ENCODE assay signal across 8 cellular contexts in the genomic region with DNA sequence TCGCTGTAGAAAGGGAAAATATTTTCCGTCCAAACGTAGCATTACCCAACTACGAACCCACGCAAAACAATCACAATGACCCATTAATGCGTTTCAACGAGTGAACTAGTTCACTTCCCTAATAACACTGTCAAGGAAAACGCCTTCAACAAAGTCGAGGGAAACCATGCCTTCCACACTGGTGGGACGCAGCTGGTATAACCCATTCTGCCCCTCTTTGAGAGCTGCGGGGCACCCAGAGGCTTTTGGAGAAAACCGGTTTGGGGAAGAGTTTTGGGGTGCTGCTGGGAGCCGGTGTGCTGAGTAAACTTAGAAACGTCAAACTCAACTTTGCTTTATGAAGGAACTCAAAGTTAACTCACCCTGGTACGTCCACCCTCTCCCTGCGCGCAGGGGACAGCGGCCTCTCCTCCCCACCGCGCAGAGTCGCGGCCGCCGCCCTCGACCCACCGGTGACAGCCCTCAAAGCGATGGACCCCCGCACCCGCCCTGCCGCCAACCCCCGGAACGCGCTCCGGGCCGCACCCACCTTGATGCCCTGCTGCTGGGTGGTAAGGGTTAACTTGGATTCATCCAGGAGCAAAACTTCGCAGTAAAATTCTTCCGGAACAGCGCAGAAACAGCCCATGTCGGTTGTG. TPM values are rescaled to one million over a fixed set of nuclear protein-coding genes. Genes with fewer than 3 reads are reported as not detected.
DNase-seq lines count a peak whose midpoint lies in the region; ATAC-seq, FAIRE-seq and TF ChIP-seq lines count a peak whose summit lies in the region.

No MANE protein-coding gene starts in this region.

- H3K27me3 ChIP-seq in AG04450 (ENCODE audit: control insufficient read depth, insufficient read depth, low read length) (peaks cover 31% of the 10 kb centered on the region), HAP-1 (ENCODE audit: low read depth) (peaks cover 41% of the 10 kb centered on the region), GM12878 (replicated peaks in 1 of 2; ENCODE audit: control insufficient read depth in 2 of 2, insufficient read depth in 2 of 2, low read length in 1 of 2) (peaks cover 0 to 10% of the 10 kb centered on the region in 2 experiments), stomach smooth muscle (ENCODE audit: control insufficient read depth in 1 of 2, insufficient read depth in 2 of 2, low read length in 2 of 2) (peaks cover 0 to 22% of the 10 kb centered on the region in 2 donors)

- no peak for TF ChIP-seq EP300 in GM12878 (IDR thresholded peaks at IDR 0.05; ENCODE audit: borderline replicate concordance in 1 of 2, control insufficient read depth in 1 of 2, low read depth in 2 of 2, low read length in 2 of 2)

- no peaks in the 10 kb centered on the region for H3K79me2 ChIP-seq in GM12878 (ENCODE audit: control insufficient read depth, insufficient read depth, low read length)

- WGBS in GM12878 (ENCODE audit: insufficient coverage, insufficient replicate concordance, low lambda C conversion rate, missing lambda C conversion rate) = 22% methylated on average over 39 of the region's 39 CpGs

- ATAC-seq in GM12878 = no peak

- intact Hi-C loops in GM12878 (cut with micrococcal nuclease; ENCODE audit: unreplicated experiment) = no loop called here
- intact Hi-C loops in kidney (cut with DNase I) = loop anchor here (10.0 kb wide), 1 partner anchor 214 kb away; no protein-coding TSS in a partner anchor

- H3K9ac ChIP-seq in GM12878 (ENCODE audit: control insufficient read depth, insufficient read depth, low read length) (no peak overlapping the region), kidney (ENCODE audit: low read length in 2 of 2) (peak overlapping the region; percentile 67 to 70), stomach smooth muscle (ENCODE audit: low read length in 2 of 2) (peak overlapping the region; percentile 4 to 30)

- no peaks in the 10 kb centered on the region for H3K36me3 ChIP-seq in HAP-1 (replicated peaks)
- no peaks in the 10 kb centered on the region for H3K36me3 ChIP-seq in GM12878 (ENCODE audit: control insufficient read depth in 2 of 2, insufficient read depth in 2 of 2, low read length in 1 of 2)
- no peaks in the 10 kb centered on the region for H3K36me3 ChIP-seq in kidney (ENCODE audit: control insufficient read depth in 1 of 2, insufficient read depth in 2 of 2, low read length in 2 of 2)
- no peaks in the 10 kb centered on the region for H3K36me3 ChIP-seq in stomach smooth muscle (ENCODE audit: control insufficient read depth in 2 of 2, insufficient read depth in 2 of 2, low read length in 2 of 2)

- H3K27ac ChIP-seq in AG04450 (ENCODE audit: low read depth, low read length) (no peak overlapping the region), GM12878 (ENCODE audit: control insufficient read depth, insufficient read depth) (no peak overlapping the region), kidney (ENCODE audit: low read depth in 2 of 2, low read length in 2 of 2) (peak overlapping the region; percentile 76 to 87), stomach smooth muscle (ENCODE audit: low read length) (no peak overlapping the region)

- BruUV-seq in GM12878 (replicated peaks; lab: Mats Ljungman, UMichigan) = no TSS peak

- H3K4me3 ChIP-seq in AG04450 (ENCODE audit: low read depth, low read length) (0 out of 2 replicates have a peak overlapping the region, but pooled peaks have one; percentile 10), HAP-1 (0 out of 2 replicates have a peak overlapping the region, but pooled peaks have one; percentile 51), GM12878 (peak overlapping the region; percentile 62), kidney (ENCODE audit: low read length in 2 of 2) (peak overlapping the region; percentile 86 to 88), stomach smooth muscle (ENCODE audit: low read length in 2 of 2) (peak overlapping the region; percentile 71 to 80)

- SMC1A ChIA-PET in GM12878 (lab: Charles Lee; ENCODE audit: uncharacterized antibody, unreplicated experiment) = interaction anchor here (0.6 to 2.5 kb wide), 3 partner anchors 56 to 181 kb away, joined by 3 to 13 read pairs (median 4); no protein-coding TSS in a partner anchor

- RAD21 ChIA-PET in GM12878 (lab: Charles Lee; ENCODE audit: unreplicated experiment) = interaction anchor here (1.2 to 3.3 kb wide), 4 partner anchors 8 to 243 kb away, joined by 3 to 42 read pairs (median 6); no protein-coding TSS in a partner anchor

- DNase-seq in AG04450 (ENCODE audit: low read depth, low spot score) (no peak), HAP-1 (ENCODE audit: low spot score in 2 of 2) (no peak), GM12878 (ENCODE audit: low read depth, low spot score) (no peak), kidney (no peak), AG20443 (ENCODE audit: low spot score) (no peak), DMS153 treated with DMSO at 0.1 percent for 48 hours (lab: John Stamatoyannopoulos, UW; ENCODE audit: unreplicated experiment) (no peak), EL (no peak)

- peak overlapping the region; percentile 31 for H2AFZ ChIP-seq in GM12878 (ENCODE audit: control insufficient read depth, low read depth, low read length)

- CTCF ChIA-PET in AG04450 (lab: Charles Lee) (interaction anchor here (0.6 to 2.5 kb wide), 3 partner anchors 175 to 339 kb away, joined by 3 to 24 read pairs (median 4); no protein-coding TSS in a partner anchor), GM12878 (lab: Yijun Ruan, JAX) (interaction anchor here (0.9 to 6.8 kb wide), 6 partner anchors 32 to 248 kb away, joined by 3 to 78 read pairs (median 4); no protein-coding TSS in a partner anchor)

- TF ChIP-seq CTCF in AG04450 (IDR thresholded peaks at IDR 0.05; ENCODE audit: low read depth, low read length) (no peak), GM12878 (IDR thresholded peaks at IDR 0.05 in 2 of 3, conservative IDR thresholded peaks at IDR 0.05 in 1 of 3; ENCODE audit: control insufficient read depth in 2 of 3, extremely low read depth in 1 of 3, insufficient read depth in 1 of 3, low read depth in 3 of 3, low read length in 3 of 3) (no peak), kidney (IDR thresholded peaks at IDR 0.05; ENCODE audit: borderline replicate concordance, extremely low read depth, insufficient read depth) (no peak)

- H4K20me1 ChIP-seq in GM12878 (ENCODE audit: control insufficient read depth, insufficient read depth) = no peaks in the 10 kb centered on the region

- H3K4me1 ChIP-seq in HAP-1 (no peaks in the 10 kb centered on the region; the same call in 1 of the 2 replicates), GM12878 (ENCODE audit: control insufficient read depth, insufficient read depth, low read length) (no peaks in the 10 kb centered on the region), kidney (ENCODE audit: control insufficient read depth in 1 of 2, insufficient read depth in 1 of 2, low read depth in 1 of 2, low read length in 2 of 2) (peaks cover 0 to 3% of the 10 kb centered on the region in 2 donors), stomach smooth muscle (ENCODE audit: control insufficient read depth, insufficient read depth, low read length) (peaks cover 6% of the 10 kb centered on the region)

- in situ Hi-C loops in HAP-1 (cut with MboI; ENCODE audit: low sequenced_read_pairs) = loop anchor here (25.0 kb wide), 1 partner anchor 206 kb away; no protein-coding TSS in a partner anchor
- in situ Hi-C loops in GM12878 (cut with MboI) = no loop called here

- TF ChIP-seq POLR2A in GM12878 (IDR thresholded peaks at IDR 0.05; ENCODE audit: low read depth, low read length) = no peak

- FAIRE-seq in GM12878 (lab: Jason Lieb, UNC) = no peak
- no peak for FAIRE-seq in kidney (lab: Jason Lieb, UNC)

- H3K9me3 ChIP-seq in AG04450 (ENCODE audit: control insufficient read depth, insufficient read depth, low read length) (peaks cover 3% of the 10 kb centered on the region; the same call in 1 of the 2 replicates), HAP-1 (no peaks in the 10 kb centered on the region), GM12878 (replicated peaks; ENCODE audit: control insufficient read depth, insufficient read depth, low read length) (no peaks in the 10 kb centered on the region), kidney (ENCODE audit: control insufficient read depth in 1 of 2, low read length in 2 of 2) (no peaks in the 10 kb centered on the region), stomach smooth muscle (ENCODE audit: control insufficient read depth in 2 of 2, low read length in 2 of 2) (no peaks in the 10 kb centered on the region)

- TF ChIP-seq RAD21 in GM12878 (IDR thresholded peaks at IDR 0.05; ENCODE audit: insufficient read depth, low read depth, low read length) = no peak

- peak overlapping the region; percentile 60 for H3K4me2 ChIP-seq in GM12878 (ENCODE audit: control insufficient read depth, insufficient read depth)

- POLR2A ChIA-PET in AG04450 (lab: Yijun Ruan, JAX) (no interaction called here), GM12878 (lab: Charles Lee) (no interaction called here)

TF ChIP-seq in GM12878, 131 proteins besides CTCF, POLR2A, EP300 and RAD21 (continues in another document):
- TF ChIP-seq POU2F2 (IDR thresholded peaks at IDR 0.05; ENCODE audit: borderline replicate concordance, low read depth, low read length) = no peak

RNA-seq across cellular contexts. Expression of gene EPB41L4A, which starts 0.5 kb away (rescaled TPM):
- polyA plus RNA-seq in AG04450 (2011; rRNA removed) = not detected in 2 replicates
- polyA minus RNA-seq in AG04450 (2011; rRNA and poly(A)+ RNA removed) = 0.22 TPM in 1 of 2 replicates, not detected in the other
- 0.61 and 0.73 TPM in 2 replicates for total RNA-seq in GM12878 (2013; cell fraction: nucleolus; rRNA removed)
- 0.11 and 0.38 TPM in 2 replicates for total RNA-seq in GM12878 (2014; rRNA removed)
- total RNA-seq in GM12878 (2014; rRNA removed; fragmentation: Illumina TruSeq; extraction: Trizol) = 0.37 and 0.67 TPM in 2 replicates
- 0.28 and 1.3 TPM in 2 replicates for total RNA-seq in GM12878 (2021)
- 0.10 TPM for polyA plus RNA-seq in GM12878 (2011; ENCODE audit: low read depth)
- 0.46 and 1.0 TPM in 2 replicates for polyA plus RNA-seq in GM12878 (2011; rRNA removed)
- 0.07 and 0.09 TPM in 2 replicates for polyA plus RNA-seq in GM12878 (2011; cell fraction: cytosol; rRNA removed)
- 0.31 and 0.43 TPM in 2 replicates for polyA plus RNA-seq in GM12878 (2011; cell fraction: nucleus; rRNA removed)
- polyA plus RNA-seq in GM12878 (2012) = 0.17 and 0.18 TPM in 2 replicates
- 0.29 and 0.73 TPM in 2 replicates for polyA plus RNA-seq in GM12878 (2014; fragmentation: Illumina TruSeq; extraction: Trizol)
- under 1 TPM; 0.20 to 0.47 TPM for polyA plus RNA-seq in GM12878 (2014; fragmentation: Nextera tagmentation; extraction: Ambion mirVana)
- polyA plus RNA-seq in GM12878 (2014; rRNA removed) = 0.10 and 1.7 TPM in 2 replicates
- under 1 TPM; 0.30 to 0.33 TPM for polyA plus RNA-seq in GM12878 (2016; fragmentation: Nextera tagmentation; extraction: Ambion mirVana)
- polyA minus RNA-seq in GM12878 (2011; rRNA and poly(A)+ RNA removed) = 0.88 and 1.7 TPM in 2 replicates
- polyA minus RNA-seq in GM12878 (2011; cell fraction: cytosol; rRNA and poly(A)+ RNA removed) = 2.5 TPM in 1 of 2 replicates, not detected in the other
- polyA minus RNA-seq in GM12878 (2011; cell fraction: nucleus; rRNA and poly(A)+ RNA removed) = 0.60 and 1.1 TPM in 2 replicates
- 39.0 TPM for total RNA-seq in kidney
- 10.2 TPM for polyA plus RNA-seq in kidney (ENCODE audit: insufficient read depth, low read depth, low replicate concordance)

Comparison
In these comparisons a context has a peak if more than half of its experiments do, and no peak if none do; other contexts are left out.
1. H3K27ac ChIP-seq: peak in kidney (2 of 2); none in AG04450 (single experiment), GM12878 (single experiment) and stomach smooth muscle (single experiment).
2. H3K4me3 ChIP-seq: peak in every context shown above with its lines; median percentile 87 in kidney; 76 in stomach smooth muscle; 62 in GM12878; 51 in HAP-1; 10 in AG04450.